Comparison of ENCODE assay signal across 24 cellular contexts in genomic region chr16:74723224-74723623, GRCh38. TPM values are rescaled to one million over a fixed set of nuclear protein-coding genes. Genes with fewer than 3 reads are reported as not detected.
"Had no signal": no experiment of that assay in that cellular context is flagged by ENCODE, and none has a peak within 500 bp of the region (broad histone marks: within the 10 kb centered on the region; RNA-seq: fewer than 3 reads in every experiment).

No MANE protein-coding gene starts in this region.

- DNase-seq: activated CD4-positive, alpha-beta memory T cell treated with anti-CD3 and anti-CD28 coated beads, Interleukin-2, amount 10 ng/mL, durations not matched to agents 7 days and 5 days; activated CD4-positive, alpha-beta T cell treated with anti-CD3 and anti-CD28 coated beads, Interleukin-2, amount 10 ng/mL, durations not matched to agents 24 days and 14 days; activated CD8-positive, alpha-beta memory T cell treated with anti-CD3 and anti-CD28 coated beads, Interleukin-2, amount 10 ng/mL, durations not matched to agents 7 days and 5 days; activated gamma-delta T cell treated with Interleukin-2 at 50 U/mL for 16 hours; activated T-cell treated with anti-CD3 and anti-CD28 coated beads for 4 hours; effector memory CD4-positive, alpha-beta T cell; foreskin keratinocyte; left lung; naive thymus-derived CD8-positive, alpha-beta T cell; retina; sigmoid colon; stimulated activated CD4-positive, alpha-beta T cell treated with anti-CD3 and anti-CD28 coated beads, Interleukin-4, amount 100 ng/mL, for 1 hour; stimulated activated naive CD4-positive, alpha-beta T cell; SW 1271; T-helper 17 cell; upper lobe of left lung had no signal

- H3K27ac Mint-ChIP-seq: activated CD4-positive, alpha-beta memory T cell treated with anti-CD3 and anti-CD28 coated beads, Interleukin-2, amount 10 ng/mL, durations not matched to agents 7 days and 5 days; activated CD4-positive, alpha-beta T cell treated with anti-CD3 and anti-CD28 coated beads, Interleukin-2, amount 10 ng/mL, durations not matched to agents 24 days and 14 days; activated CD8-positive, alpha-beta memory T cell treated with anti-CD3 and anti-CD28 coated beads, Interleukin-2, amount 10 ng/mL, durations not matched to agents 7 days and 5 days; activated naive CD4-positive, alpha-beta T cell treated with anti-CD3 and anti-CD28 coated beads, Interleukin-2, amount 50 U/mL, for 24 hours; dendritic cell treated with granulocyte-macrophage colony-stimulating factor and Interleukin-4, amounts not matched to agents 40 ng/mL and 50 ng/mL, for 4 days; naive thymus-derived CD8-positive, alpha-beta T cell; neural progenitor cell; progenitor cell of endocrine pancreas; T-helper 17 cell had no signal

- H3K4me1 Mint-ChIP-seq: activated CD4-positive, alpha-beta memory T cell treated with anti-CD3 and anti-CD28 coated beads, Interleukin-2, amount 10 ng/mL, durations not matched to agents 7 days and 5 days; activated CD4-positive, alpha-beta T cell treated with anti-CD3 and anti-CD28 coated beads, Interleukin-2, amount 10 ng/mL, durations not matched to agents 24 days and 14 days; activated CD8-positive, alpha-beta memory T cell treated with anti-CD3 and anti-CD28 coated beads, Interleukin-2, amount 10 ng/mL, durations not matched to agents 7 days and 5 days; activated naive CD4-positive, alpha-beta T cell treated with anti-CD3 and anti-CD28 coated beads, Interleukin-2, amount 50 U/mL, for 24 hours had no signal

- H3K4me3 Mint-ChIP-seq: activated CD4-positive, alpha-beta memory T cell treated with anti-CD3 and anti-CD28 coated beads, Interleukin-2, amount 10 ng/mL, durations not matched to agents 7 days and 5 days; activated CD4-positive, alpha-beta T cell treated with anti-CD3 and anti-CD28 coated beads, Interleukin-2, amount 10 ng/mL, durations not matched to agents 24 days and 14 days; activated CD8-positive, alpha-beta memory T cell treated with anti-CD3 and anti-CD28 coated beads, Interleukin-2, amount 10 ng/mL, durations not matched to agents 7 days and 5 days; activated naive CD4-positive, alpha-beta T cell treated with anti-CD3 and anti-CD28 coated beads, Interleukin-2, amount 50 U/mL, for 24 hours; dendritic cell treated with granulocyte-macrophage colony-stimulating factor and Interleukin-4, amounts not matched to agents 40 ng/mL and 50 ng/mL, for 4 days; naive thymus-derived CD8-positive, alpha-beta T cell; neural progenitor cell; T-helper 17 cell had no signal

- H3K4me1 ChIP-seq: foreskin keratinocyte, left lung, neural progenitor cell, upper lobe of left lung had no signal

- H3K36me3 ChIP-seq: left lung, neural progenitor cell, sigmoid colon, upper lobe of left lung had no signal

- H3K27ac ChIP-seq: foreskin keratinocyte, left lung, neural progenitor cell, sigmoid colon, upper lobe of left lung had no signal

- H3K27me3 ChIP-seq: neural progenitor cell, sigmoid colon, upper lobe of left lung had no signal

- ATAC-seq: activated CD4-positive, CD25-positive, alpha-beta regulatory T cell treated with anti-CD3 and anti-CD28 coated beads, Interleukin-2, amount 50 U/mL, for 24 hours; activated CD8-positive, alpha-beta memory T cell treated with anti-CD3 and anti-CD28 coated beads, Interleukin-2, amount 10 ng/mL, durations not matched to agents 7 days and 5 days; foreskin keratinocyte; left lung; naive thymus-derived CD8-positive, alpha-beta T cell; T-helper 17 cell had no signal

- H3K9me3 Mint-ChIP-seq: activated naive CD4-positive, alpha-beta T cell treated with anti-CD3 and anti-CD28 coated beads, Interleukin-2, amount 50 U/mL, for 24 hours had no signal

- H3K27me3 Mint-ChIP-seq: activated CD4-positive, alpha-beta T cell treated with anti-CD3 and anti-CD28 coated beads, Interleukin-2, amount 10 ng/mL, durations not matched to agents 24 days and 14 days; activated naive CD4-positive, alpha-beta T cell treated with anti-CD3 and anti-CD28 coated beads, Interleukin-2, amount 50 U/mL, for 24 hours had no signal

- H3K36me3 Mint-ChIP-seq: naive thymus-derived CD8-positive, alpha-beta T cell; neural progenitor cell had no signal

- H3K4me3 ChIP-seq: left lung, lung, neural progenitor cell, sigmoid colon, upper lobe of left lung had no signal

RNA-seq across cellular contexts. Expression of gene FA2H, which starts 51.4 kb away (rescaled TPM):
- total RNA-seq: activated CD4-positive, alpha-beta T cell treated with anti-CD3 and anti-CD28 coated beads, Interleukin-2, amount 10 ng/mL, durations not matched to agents 24 days and 14 days; glomerular endothelial cell; naive thymus-derived CD8-positive, alpha-beta T cell; osteocyte had no signal
- polyA plus RNA-seq: naive thymus-derived CD8-positive, alpha-beta T cell had no signal
